In the genomic region with DNA sequence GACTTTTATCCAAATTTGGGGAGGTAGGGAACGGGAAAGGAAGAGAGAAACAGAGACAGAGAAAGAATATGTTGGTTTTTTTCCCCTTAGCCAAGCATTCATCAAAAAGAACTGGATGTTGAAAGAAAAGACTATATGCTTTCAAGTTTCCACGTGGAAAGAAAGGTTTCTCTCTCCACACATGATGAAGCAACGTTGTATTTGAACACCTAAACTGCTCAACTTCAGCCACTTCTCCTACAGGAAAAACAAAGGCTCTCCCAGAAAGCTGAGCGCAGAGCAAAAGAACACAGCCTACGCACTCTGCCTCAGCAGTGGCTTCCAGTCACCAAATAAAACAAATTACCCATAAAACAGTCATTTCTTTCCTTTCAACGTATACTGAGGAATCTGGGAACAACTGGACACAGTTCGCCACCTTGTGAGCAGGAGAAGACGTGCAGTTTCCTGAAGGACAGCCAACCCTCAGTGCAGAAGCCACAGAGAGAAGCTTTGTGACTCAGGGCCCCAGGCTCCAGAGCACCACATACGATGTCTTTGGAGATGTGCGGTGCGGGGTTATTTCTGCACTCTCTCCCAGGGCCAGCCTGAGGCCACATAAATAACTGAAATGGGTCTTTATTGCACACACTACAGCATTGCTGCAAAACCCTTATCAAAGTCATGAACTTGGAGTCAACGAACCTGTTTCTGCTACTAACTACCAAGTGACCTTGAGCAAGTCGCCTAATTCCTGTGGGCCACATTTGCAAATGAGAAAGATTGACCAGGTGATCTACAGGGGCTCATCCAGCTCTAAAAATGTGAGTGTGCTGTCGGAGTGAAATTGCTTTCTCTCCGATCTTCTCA, we compare ENCODE assay signal across 9 cellular contexts. TPM values are rescaled to one million over a fixed set of nuclear protein-coding genes. Genes with fewer than 3 reads are reported as not detected.
DNase-seq lines count a peak whose midpoint lies in the region; TF ChIP-seq lines count a peak whose summit lies in the region.
"Had no signal": no experiment of that assay in that cellular context is flagged by ENCODE, and none has a peak within 500 bp of the region (broad histone marks: within the 10 kb centered on the region; RNA-seq: fewer than 3 reads in every experiment).

No MANE protein-coding gene starts in this region.

- no peak overlapping the region for H3K9ac ChIP-seq in Loucy (ENCODE audit: low read depth, low read length, poor library complexity, severe bottlenecking)
- H3K9ac ChIP-seq in SU-DHL-6 (ENCODE audit: low read length): no peak overlapping the region

- H3K9me2 ChIP-seq in Loucy (replicated peaks; ENCODE audit: low read depth, low read length): no peaks in the 10 kb centered on the region
- no peaks in the 10 kb centered on the region for H3K9me2 ChIP-seq in SU-DHL-6 (replicated peaks; ENCODE audit: insufficient read depth, low read length)

- H2AFZ ChIP-seq in Loucy (ENCODE audit: low read length): peak overlapping the region; percentile 39; the same call in 1 of the 2 replicates
- no peak overlapping the region for H2AFZ ChIP-seq in SU-DHL-6 (ENCODE audit: low read depth, low read length, severe bottlenecking)

- H4K20me1 ChIP-seq in Loucy (ENCODE audit: insufficient read depth, low read length, poor library complexity, severe bottlenecking): no peaks in the 10 kb centered on the region
- H4K20me1 ChIP-seq in SU-DHL-6 (ENCODE audit: low read depth, low read length): no peaks in the 10 kb centered on the region

- TF ChIP-seq CTCF in 22Rv1 (IDR thresholded peaks at IDR 0.05) (peak; percentile 81), Loucy (conservative IDR thresholded peaks at IDR 0.05; ENCODE audit: low read length) (peak; percentile 74), SU-DHL-6 (IDR thresholded peaks at IDR 0.05; ENCODE audit: insufficient read depth, low read length, poor library complexity, severe bottlenecking) (peak; percentile 27), fibroblast of the aortic adventitia (IDR thresholded peaks at IDR 0.05; ENCODE audit: insufficient read depth, low read length) (peak; percentile 63)

- H3K4me3 ChIP-seq in Loucy (ENCODE audit: low read length, poor library complexity, severe bottlenecking) (no peak overlapping the region), SU-DHL-6 (ENCODE audit: insufficient read depth, low read length, poor library complexity, severe bottlenecking) (no peak overlapping the region), fibroblast of the aortic adventitia (ENCODE audit: low read depth, low read length) (no peak overlapping the region)

- H3K27me3 ChIP-seq in Loucy (ENCODE audit: insufficient read depth, low read length, poor library complexity, severe bottlenecking) (no peaks in the 10 kb centered on the region), SU-DHL-6 (ENCODE audit: low read length) (no peaks in the 10 kb centered on the region)
- H3K27me3 ChIP-seq: neutrophil had no signal

- H3F3A ChIP-seq in Loucy (ENCODE audit: low read depth) (no peaks in the 10 kb centered on the region), SU-DHL-6 (ENCODE audit: insufficient read depth) (no peaks in the 10 kb centered on the region)

- no peak overlapping the region for H3K4me2 ChIP-seq in Loucy (ENCODE audit: low read depth, low read length, poor library complexity, severe bottlenecking)
- H3K4me2 ChIP-seq in SU-DHL-6 (ENCODE audit: low read depth, low read length, poor library complexity, severe bottlenecking): no peak overlapping the region

- H3K9me3 ChIP-seq in Loucy (ENCODE audit: insufficient read depth, low read depth, low read length): no peaks in the 10 kb centered on the region
- H3K9me3 ChIP-seq in SU-DHL-6 (ENCODE audit: insufficient read depth, low read length): no peaks in the 10 kb centered on the region
- H3K9me3 ChIP-seq: neutrophil had no signal

- peak; percentile 80 for DNase-seq in ELF-1 (ENCODE audit: low read depth, low spot score)
- peak; percentile 16 for DNase-seq in GOT3 (lab: John Stamatoyannopoulos, UW)
- peak; percentile 60 for DNase-seq in fibroblast of the aortic adventitia (ENCODE audit: low read depth)
- DNase-seq in stimulated activated CD4-positive, alpha-beta T cell treated with anti-CD3 and anti-CD28 coated beads, Interleukin-2, amount 100 ng/mL, for 24 hours: peak; percentile 26 to 54
- no peak for DNase-seq in anterior cingulate cortex (lab: John Stamatoyannopoulos, UW)

- H3K79me2 ChIP-seq in Loucy (ENCODE audit: insufficient read depth, low read length) (no peaks in the 10 kb centered on the region), SU-DHL-6 (ENCODE audit: insufficient read depth, low read length) (no peaks in the 10 kb centered on the region)

- H3K36me3 ChIP-seq in Loucy (ENCODE audit: insufficient read depth, low read length) (no peaks in the 10 kb centered on the region), SU-DHL-6 (ENCODE audit: low read length) (no peaks in the 10 kb centered on the region)
- H3K36me3 ChIP-seq: neutrophil had no signal

- H3K27ac ChIP-seq in 22Rv1: no peak overlapping the region
- no peak overlapping the region for H3K27ac ChIP-seq in SU-DHL-6 (ENCODE audit: low read depth, low read length)
- H3K27ac ChIP-seq: neutrophil had no signal

- H3K4me1 ChIP-seq in Loucy (ENCODE audit: insufficient read depth, low read length, poor library complexity, severe bottlenecking): peaks cover 12% of the 10 kb centered on the region

RNA-seq across cellular contexts. Expression of gene IL17F, which starts 10.1 kb away (rescaled TPM):
- total RNA-seq in fibroblast of the aortic adventitia (ENCODE audit: low replicate concordance): not detected in 2 replicates

RNA-seq across cellular contexts. Expression of gene IL17A, which starts 48.0 kb away (rescaled TPM):
- not detected in 2 replicates for total RNA-seq in fibroblast of the aortic adventitia (ENCODE audit: low replicate concordance)

RNA-seq across cellular contexts. Expression of gene MCM3, which starts 50.3 kb away (rescaled TPM):
- total RNA-seq in fibroblast of the aortic adventitia (ENCODE audit: low replicate concordance): 35.8 and 85.7 TPM in 2 replicates

Comparison
In these comparisons a context has a peak if more than half of its experiments do, and no peak if none do; other contexts are left out.
1. CTCF ChIP-seq: peak in every context shown above with its lines; median percentile 81 in 22Rv1; 74 in Loucy; 63 in fibroblast of the aortic adventitia; 27 in SU-DHL-6.
2. DNase-seq: peak in ELF-1 (single experiment), GOT3 (single experiment), fibroblast of the aortic adventitia (single experiment) and stimulated activated CD4-positive, alpha-beta T cell treated with anti-CD3 and anti-CD28 coated beads, Interleukin-2, amount 100 ng/mL, for 24 hours (2 of 2); none in anterior cingulate cortex (0 of 58).